14 cellular contexts compared by ENCODE assay signal in genomic region chr13:75704194-75704941, GRCh38.
DNase-seq lines count a peak whose midpoint lies in the region; ATAC-seq and TF ChIP-seq lines count a peak whose summit lies in the region.
"Had no signal": no experiment of that assay in that cellular context is flagged by ENCODE, and none has a peak within 500 bp of the region (broad histone marks: within the 10 kb centered on the region; RNA-seq: fewer than 3 reads in every experiment).

No MANE protein-coding gene starts in this region.

- DNase-seq in Calu3 (no peak), RPMI7951 (ENCODE audit: low read depth) (peak; percentile 31), epithelial cell of prostate (ENCODE audit: low read depth, low spot score) (no peak), myocyte (ENCODE audit: low read depth) (peak; percentile 45), amniotic stem cell (lab: John Stamatoyannopoulos, UW) (no peak), COR-L47 (lab: John Stamatoyannopoulos, UW) (no peak)
- no peak for DNase-seq in activated CD4-positive, alpha-beta T cell treated with anti-CD3 and anti-CD28 coated beads, Interleukin-2, amount 50 U/mL, for 1 hour
- DNase-seq: activated CD4-positive, alpha-beta T cell treated with anti-CD3 and anti-CD28 coated beads, Interleukin-2, amount 10 ng/mL, durations not matched to agents 24 days and 14 days; activated naive CD4-positive, alpha-beta T cell treated with anti-CD3 and anti-CD28 coated beads for 36 hours; stimulated activated CD4-positive, alpha-beta T cell treated with anti-CD3 and anti-CD28 coated beads, Interleukin-1b, Interleukin-23, amount 100 ng/mL, for 48 hours had no signal

- CTCF ChIA-PET in Calu3 (lab: Charles Lee), result interaction anchor here (0.6 to 1.5 kb wide), 3 partner anchors 8 to 161 kb away, joined by 3 to 6 read pairs (median 3); no protein-coding TSS in a partner anchor

- H3K36me3 Mint-ChIP-seq in Calu3 (ENCODE audit: insufficient read depth, unreplicated experiment), result peaks cover 13% of the 10 kb centered on the region

- no peaks in the 10 kb centered on the region for H3K27me3 Mint-ChIP-seq in Calu3 (ENCODE audit: unreplicated experiment)
- H3K27me3 Mint-ChIP-seq: activated CD4-positive, alpha-beta T cell treated with anti-CD3 and anti-CD28 coated beads, Interleukin-2, amount 10 ng/mL, durations not matched to agents 24 days and 14 days had no signal

- no peak for TF ChIP-seq CTCF in Calu3 (IDR thresholded peaks at IDR 0.05; ENCODE audit: unreplicated experiment)

- H3K27ac Mint-ChIP-seq in Calu3 (ENCODE audit: unreplicated experiment), result no peak overlapping the region
- H3K27ac Mint-ChIP-seq: activated CD4-positive, alpha-beta T cell treated with anti-CD3 and anti-CD28 coated beads, Interleukin-2, amount 10 ng/mL, durations not matched to agents 24 days and 14 days; activated naive CD4-positive, alpha-beta T cell treated with anti-CD3 and anti-CD28 coated beads for 36 hours had no signal

- TSS peak; percentile 61 for BruUV-seq in Calu3 (replicated peaks; lab: Mats Ljungman, UMichigan)

- H3K9me3 Mint-ChIP-seq in Calu3 (ENCODE audit: low read depth, unreplicated experiment), result no peaks in the 10 kb centered on the region

- no peak overlapping the region for H3K4me3 Mint-ChIP-seq in Calu3 (ENCODE audit: low read depth, unreplicated experiment)
- H3K4me3 Mint-ChIP-seq: activated CD4-positive, alpha-beta T cell treated with anti-CD3 and anti-CD28 coated beads, Interleukin-2, amount 10 ng/mL, durations not matched to agents 24 days and 14 days; activated naive CD4-positive, alpha-beta T cell treated with anti-CD3 and anti-CD28 coated beads for 36 hours had no signal

- peaks cover 3% of the 10 kb centered on the region for H3K4me1 Mint-ChIP-seq in Calu3 (ENCODE audit: low read depth, unreplicated experiment)

- intact Hi-C loops in Calu3 (cut with micrococcal nuclease; ENCODE audit: unreplicated experiment), result loop anchor here (2.0 to 10.0 kb wide), 2 partner anchors 56 to 90 kb away; no protein-coding TSS in a partner anchor

- ATAC-seq in GM21515 (IDR thresholded peaks at IDR 0.05; ENCODE audit: unreplicated experiment), result no peak

- H3K27ac ChIP-seq in epithelial cell of prostate, result peak overlapping the region; percentile 96
- H3K27ac ChIP-seq: C4-2B, neutrophil, SK-N-MC had no signal

Comparison
In these comparisons a context has a peak if more than half of its experiments do, and no peak if none do; other contexts are left out.
1. DNase-seq: peak in RPMI7951 (single experiment) and myocyte (single experiment); none in Calu3 (single experiment), epithelial cell of prostate (single experiment), amniotic stem cell (single experiment), activated CD4-positive, alpha-beta T cell treated with anti-CD3 and anti-CD28 coated beads, Interleukin-2, amount 50 U/mL, for 1 hour (single experiment) and COR-L47 (single experiment).